In genomic region chr12:104747956-104748355, GRCh38 we compare ENCODE assay signal across 13 cellular contexts.
DNase-seq lines count a peak whose midpoint lies in the region; ATAC-seq and TF ChIP-seq lines count a peak whose summit lies in the region.
"Had no signal": no experiment of that assay in that cellular context is flagged by ENCODE, and none has a peak within 500 bp of the region (broad histone marks: within the 10 kb centered on the region; RNA-seq: fewer than 3 reads in every experiment).

No MANE protein-coding gene starts in this region.

- POLR2A ChIA-PET in activated CD4-positive, alpha-beta memory T cell treated with anti-CD3 and anti-CD28 coated beads for 36 hours (lab: Charles Lee) = no interaction called here
- POLR2A ChIA-PET in naive thymus-derived CD4-positive, alpha-beta T cell (lab: Charles Lee) = no interaction called here

- CTCF ChIA-PET in activated CD4-positive, alpha-beta memory T cell treated with anti-CD3 and anti-CD28 coated beads for 36 hours (lab: Charles Lee) = interaction anchor here (1.5 to 1.6 kb wide), 2 partner anchors 43 to 366 kb away, joined by 4 to 7 read pairs; no protein-coding TSS in a partner anchor
- CTCF ChIA-PET in naive thymus-derived CD4-positive, alpha-beta T cell (lab: Charles Lee) = interaction anchor here (0.8 kb wide), 1 partner anchor 366 kb away, joined by 3 read pairs; no protein-coding TSS in a partner anchor

- TF ChIP-seq CTCF in nephron progenitor cell (IDR thresholded peaks at IDR 0.05) = no peak

- H3K27ac ChIP-seq in naive thymus-derived CD4-positive, alpha-beta T cell (ENCODE audit: low read depth, low read length) = no peak overlapping the region
- H3K27ac ChIP-seq in right cardiac atrium (ENCODE audit: low read length) = no peak overlapping the region
- H3K27ac ChIP-seq: A549, colonic mucosa had no signal

- peaks cover 66% of the 10 kb centered on the region for H3K4me1 Mint-ChIP-seq in T-helper 1 cell treated with Interleukin-12 subunit alpha and Interleukin-12 subunit beta and Interleukin-4 antibody, amounts not matched to agents 30 μg/mL and 1 μg/mL, for 36 hours (ENCODE audit: low read depth)
- H3K4me1 Mint-ChIP-seq in activated CD4-positive, alpha-beta memory T cell treated with anti-CD3 and anti-CD28 coated beads for 36 hours (ENCODE audit: low read depth) = peaks cover 57% of the 10 kb centered on the region
- H3K4me1 Mint-ChIP-seq in naive thymus-derived CD4-positive, alpha-beta T cell = peaks cover 43 to 70% (median 57%) of the 10 kb centered on the region in 7 donors
- H3K4me1 Mint-ChIP-seq in nephron progenitor cell = peaks cover 57% of the 10 kb centered on the region

- H3K36me3 Mint-ChIP-seq in T-helper 1 cell treated with Interleukin-12 subunit alpha and Interleukin-12 subunit beta and Interleukin-4 antibody, amounts not matched to agents 30 μg/mL and 1 μg/mL, for 36 hours (ENCODE audit: low read depth) = peaks cover 19% of the 10 kb centered on the region
- H3K36me3 Mint-ChIP-seq in activated CD4-positive, alpha-beta memory T cell treated with anti-CD3 and anti-CD28 coated beads for 36 hours = peaks cover under 1% of the 10 kb centered on the region
- H3K36me3 Mint-ChIP-seq in naive thymus-derived CD4-positive, alpha-beta T cell = peaks cover 0 to 21% (median 0%) of the 10 kb centered on the region in 5 donors
- no peaks in the 10 kb centered on the region for H3K36me3 Mint-ChIP-seq in nephron progenitor cell (ENCODE audit: low read depth)

- H3K27ac Mint-ChIP-seq in T-helper 1 cell treated with Interleukin-12 subunit alpha and Interleukin-12 subunit beta and Interleukin-4 antibody, amounts not matched to agents 30 μg/mL and 1 μg/mL, for 36 hours = peak overlapping the region; percentile 74
- H3K27ac Mint-ChIP-seq in activated CD4-positive, alpha-beta memory T cell treated with anti-CD3 and anti-CD28 coated beads for 36 hours = peak overlapping the region; percentile 54
- peak overlapping the region in 7 of 9 donors; percentile 3 to 78 (median 41) for H3K27ac Mint-ChIP-seq in naive thymus-derived CD4-positive, alpha-beta T cell
- no peak overlapping the region for H3K27ac Mint-ChIP-seq in nephron progenitor cell

- H3K36me3 ChIP-seq in naive thymus-derived CD4-positive, alpha-beta T cell (ENCODE audit: control insufficient read depth in 2 of 3, insufficient read depth in 3 of 3, low read length in 3 of 3) = no peaks in the 10 kb centered on the region
- H3K36me3 ChIP-seq: adrenal gland, colonic mucosa had no signal

- no peaks in the 10 kb centered on the region for H3K27me3 ChIP-seq in naive thymus-derived CD4-positive, alpha-beta T cell (ENCODE audit: control insufficient read depth in 2 of 2, insufficient read depth in 2 of 2, low read length in 2 of 2)
- no peaks in the 10 kb centered on the region for H3K27me3 ChIP-seq in right cardiac atrium (ENCODE audit: control insufficient read depth, insufficient read depth)
- H3K27me3 ChIP-seq: adrenal gland, colonic mucosa had no signal

- DNase-seq in T-helper 1 cell = no peak
- DNase-seq in Jurkat, Clone E6-1 (ENCODE audit: low read depth, low spot score) = peak; percentile 50
- peak; percentile 51 for DNase-seq in activated CD4-positive, alpha-beta memory T cell treated with anti-CD3 and anti-CD28 coated beads for 36 hours
- DNase-seq in naive thymus-derived CD4-positive, alpha-beta T cell = peak in 3 of 9 donors; percentile 13 to 27 (median 13)
- no peak for DNase-seq in nephron progenitor cell
- no peak for DNase-seq in AG08396 (ENCODE audit: low spot score)
- DNase-seq in right cardiac atrium = no peak
- DNase-seq: colonic mucosa, NCI-H2081 treated with DMSO at 0.1 percent for 48 hours, substantia nigra had no signal

- H3K4me3 ChIP-seq in Jurkat, Clone E6-1 (ENCODE audit: low read length) = no peak overlapping the region
- no peak overlapping the region for H3K4me3 ChIP-seq in naive thymus-derived CD4-positive, alpha-beta T cell (ENCODE audit: low read length)
- no peak overlapping the region for H3K4me3 ChIP-seq in right cardiac atrium (ENCODE audit: low read length)
- H3K4me3 ChIP-seq: A549, adrenal gland, colonic mucosa had no signal

- H3K9me3 ChIP-seq in naive thymus-derived CD4-positive, alpha-beta T cell (ENCODE audit: control insufficient read depth in 2 of 3, low read length in 3 of 3) = no peaks in the 10 kb centered on the region
- no peaks in the 10 kb centered on the region for H3K9me3 ChIP-seq in right cardiac atrium (ENCODE audit: control insufficient read depth, low read length)
- H3K9me3 ChIP-seq: A549, adrenal gland, colonic mucosa had no signal

- no peaks in the 10 kb centered on the region for H3K27me3 Mint-ChIP-seq in T-helper 1 cell treated with Interleukin-12 subunit alpha and Interleukin-12 subunit beta and Interleukin-4 antibody, amounts not matched to agents 30 μg/mL and 1 μg/mL, for 36 hours (ENCODE audit: low read depth)
- H3K27me3 Mint-ChIP-seq in activated CD4-positive, alpha-beta memory T cell treated with anti-CD3 and anti-CD28 coated beads for 36 hours = no peaks in the 10 kb centered on the region
- no peaks in the 10 kb centered on the region for H3K27me3 Mint-ChIP-seq in naive thymus-derived CD4-positive, alpha-beta T cell
- no peaks in the 10 kb centered on the region for H3K27me3 Mint-ChIP-seq in nephron progenitor cell (ENCODE audit: low read depth, poor library complexity)

- no peaks in the 10 kb centered on the region for H3K9me3 Mint-ChIP-seq in T-helper 1 cell treated with Interleukin-12 subunit alpha and Interleukin-12 subunit beta and Interleukin-4 antibody, amounts not matched to agents 30 μg/mL and 1 μg/mL, for 36 hours
- no peaks in the 10 kb centered on the region for H3K9me3 Mint-ChIP-seq in activated CD4-positive, alpha-beta memory T cell treated with anti-CD3 and anti-CD28 coated beads for 36 hours
- peaks cover 0 to 5% (median 0%) of the 10 kb centered on the region in 11 donors for H3K9me3 Mint-ChIP-seq in naive thymus-derived CD4-positive, alpha-beta T cell
- H3K9me3 Mint-ChIP-seq in nephron progenitor cell = peaks cover 3% of the 10 kb centered on the region

- peak overlapping the region; percentile 30 for H3K4me3 Mint-ChIP-seq in T-helper 1 cell treated with Interleukin-12 subunit alpha and Interleukin-12 subunit beta and Interleukin-4 antibody, amounts not matched to agents 30 μg/mL and 1 μg/mL, for 36 hours
- peak overlapping the region; percentile 18 for H3K4me3 Mint-ChIP-seq in activated CD4-positive, alpha-beta memory T cell treated with anti-CD3 and anti-CD28 coated beads for 36 hours
- H3K4me3 Mint-ChIP-seq in naive thymus-derived CD4-positive, alpha-beta T cell = peak overlapping the region in 8 of 10 donors; percentile 2 to 56 (median 25)
- no peak overlapping the region for H3K4me3 Mint-ChIP-seq in nephron progenitor cell

- peaks cover 4 to 16% of the 10 kb centered on the region in 2 donors for H3K4me1 ChIP-seq in naive thymus-derived CD4-positive, alpha-beta T cell (ENCODE audit: control insufficient read depth in 2 of 2, insufficient read depth in 2 of 2, low read length in 2 of 2)
- peaks cover 3% of the 10 kb centered on the region for H3K4me1 ChIP-seq in right cardiac atrium (ENCODE audit: control insufficient read depth, insufficient read depth, low read length)
- H3K4me1 ChIP-seq: colonic mucosa had no signal

- intact Hi-C loops in activated CD4-positive, alpha-beta memory T cell treated with anti-CD3 and anti-CD28 coated beads for 36 hours (cut with micrococcal nuclease) = loop anchor here (2.0 kb wide), 1 partner anchor 15 kb away; no protein-coding TSS in a partner anchor
- intact Hi-C loops in naive thymus-derived CD4-positive, alpha-beta T cell (cut with micrococcal nuclease) = no loop called here
- intact Hi-C loops in right cardiac atrium (cut with DNase I) = no loop called here

- 72% methylated on average over 8 of the region's 8 CpGs for WGBS in right cardiac atrium

- peak; percentile 55 for ATAC-seq in naive thymus-derived CD4-positive, alpha-beta T cell
- ATAC-seq in right cardiac atrium = no peak
- ATAC-seq: A549 had no signal

Comparison
In these comparisons a context has a peak if more than half of its experiments do, and no peak if none do; other contexts are left out.
1. DNase-seq: peak in Jurkat, Clone E6-1 (single experiment) and activated CD4-positive, alpha-beta memory T cell treated with anti-CD3 and anti-CD28 coated beads for 36 hours (single experiment); none in T-helper 1 cell (0 of 5), nephron progenitor cell (single experiment), AG08396 (single experiment) and right cardiac atrium (0 of 3).